Comparison of ENCODE assay signal across 9 cellular contexts in the genomic region with DNA sequence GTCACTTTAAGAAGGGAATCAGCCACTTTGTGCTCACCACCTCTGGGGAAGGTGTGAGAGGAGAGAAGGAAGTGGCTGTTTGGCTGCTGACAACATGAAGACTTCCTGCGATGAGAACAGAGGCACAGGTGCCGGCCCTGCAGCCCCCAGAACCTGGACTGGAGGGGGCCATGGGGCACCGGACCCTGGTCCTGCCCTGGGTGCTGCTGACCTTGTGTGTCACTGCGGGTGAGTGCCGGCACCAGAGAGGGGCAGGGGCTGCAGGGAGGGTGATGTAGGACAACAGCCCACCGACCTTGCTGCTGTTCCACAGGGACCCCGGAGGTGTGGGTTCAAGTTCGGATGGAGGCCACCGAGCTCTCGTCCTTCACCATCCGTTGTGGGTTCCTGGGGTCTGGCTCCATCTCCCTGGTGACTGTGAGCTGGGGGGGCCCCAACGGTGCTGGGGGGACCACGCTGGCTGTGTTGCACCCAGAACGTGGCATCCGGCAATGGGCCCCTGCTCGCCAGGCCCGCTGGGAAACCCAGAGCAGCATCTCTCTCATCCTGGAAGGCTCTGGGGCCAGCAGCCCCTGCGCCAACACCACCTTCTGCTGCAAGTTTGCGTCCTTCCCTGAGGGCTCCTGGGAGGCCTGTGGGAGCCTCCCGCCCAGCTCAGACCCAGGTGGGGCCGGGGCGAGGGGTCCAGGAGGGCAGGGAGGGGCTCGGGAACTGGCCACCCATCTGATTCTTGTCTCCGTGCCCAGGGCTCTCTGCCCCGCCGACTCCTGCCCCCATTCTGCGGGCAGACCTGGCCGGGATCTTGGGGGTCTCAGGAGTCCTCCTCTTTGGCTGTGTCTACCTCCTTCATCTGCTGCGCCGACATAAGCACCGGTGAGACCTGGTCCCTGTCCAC. TPM values are rescaled to one million over a fixed set of nuclear protein-coding genes. Genes with fewer than 3 reads are reported as not detected.
A peak's percentile ranks its signal among the peaks of the same experiment; 100 is the strongest.
DNase-seq lines count a peak whose midpoint lies in the region; ATAC-seq and TF ChIP-seq lines count a peak whose summit lies in the region.
"Not testable (repeated sequence)": the region's sequence is repeated elsewhere in the genome, so short reads cannot be mapped to it uniquely, and the experiment has no call there.
"Had no signal": no experiment of that assay in that cellular context is flagged by ENCODE, and none has a peak within 500 bp of the region (broad histone marks: within the 10 kb centered on the region; RNA-seq: fewer than 3 reads in every experiment).

A gene (plus strand): TSS at position 149 of the 895 bp plus-strand sequence. CDS start 22 bp downstream, at position 171.

- peak within 1 kb of the TSS; percentile 98 to 100 (median 99) for H3K27ac Mint-ChIP-seq in CD4-positive, CD25-positive, alpha-beta regulatory T cell
- H3K27ac Mint-ChIP-seq in activated B cell treated with CpG ODN at 0.5 μM for 24 hours (peak within 1 kb of the TSS; percentile 95), endothelial cell (ENCODE audit: unreplicated experiment) (peak within 1 kb of the TSS; percentile 75)
- peak within 1 kb of the TSS; percentile 99 for H3K27ac Mint-ChIP-seq in activated naive CD4-positive, alpha-beta T cell treated with anti-CD3 and anti-CD28 coated beads, Interleukin-2, amount 50 U/mL, for 24 hours
- H3K27ac Mint-ChIP-seq in stimulated activated memory B cell treated with anti-CD40 and anti-IgM and Interleukin-4, amounts not matched to agents 10 μg/mL and 1 μg/mL and 100 μg/mL, for 72 hours = peak within 1 kb of the TSS; percentile 98

- H4K20me1 ChIP-seq in KMS-11 (ENCODE audit: insufficient read depth) = not testable (repeated sequence)

- not testable (repeated sequence) for H4K91ac ChIP-seq in neuronal stem cell (ENCODE audit: low read depth, low read length, poor library complexity)

- H2AFZ ChIP-seq in KMS-11 (ENCODE audit: low read depth); neuronal stem cell (ENCODE audit: low read length): not testable (repeated sequence)

- H3K4ac ChIP-seq in neuronal stem cell (ENCODE audit: low read length) = not testable (repeated sequence)

- H3K9me3 ChIP-seq in CD4-positive, CD25-positive, alpha-beta regulatory T cell (ENCODE audit: control insufficient read depth in 2 of 2, low read length in 2 of 2); neuronal stem cell (replicated peaks in 1 of 2; ENCODE audit: control insufficient read depth in 2 of 2, insufficient read depth in 1 of 2, low read depth in 1 of 2, low read length in 2 of 2): not testable (repeated sequence)

- H3K14ac ChIP-seq in neuronal stem cell (ENCODE audit: low read length) = not testable (repeated sequence)

- not testable (repeated sequence) for TF ChIP-seq CTCF in KMS-11 (conservative IDR thresholded peaks at IDR 0.05; ENCODE audit: low read depth, low read length); activated B cell treated with CpG ODN at 0.5 μM for 24 hours (IDR thresholded peaks at IDR 0.05); endothelial cell (IDR thresholded peaks at IDR 0.05; ENCODE audit: unreplicated experiment)

- H2BK15ac ChIP-seq in neuronal stem cell (ENCODE audit: low read length) = not testable (repeated sequence)

- not testable (repeated sequence) for H3K36me3 ChIP-seq in CD4-positive, CD25-positive, alpha-beta regulatory T cell (ENCODE audit: control insufficient read depth, insufficient read depth, low read length); KMS-11 (ENCODE audit: insufficient read depth)
- H3K36me3 ChIP-seq in neuronal stem cell (replicated peaks in 1 of 2; ENCODE audit: control insufficient read depth in 2 of 2, insufficient read depth in 2 of 2, low read length in 2 of 2) = peaks cover 24 to 26% of the 10 kb centered on the region in 2 donors

- peak within 1 kb of the TSS; percentile 55 for H3K23ac ChIP-seq in neuronal stem cell (ENCODE audit: low read depth, low read length, poor library complexity)

- not testable (repeated sequence) for H3K79me2 ChIP-seq in KMS-11 (ENCODE audit: insufficient read depth, low read depth)

- not testable (repeated sequence) for H2BK120ac ChIP-seq in neuronal stem cell (ENCODE audit: low read depth, low read length)

- H3K4me1 Mint-ChIP-seq in CD4-positive, CD25-positive, alpha-beta regulatory T cell = peaks cover 8 to 75% (median 54%) of the 10 kb centered on the region in 4 donors
- peaks cover 91% of the 10 kb centered on the region for H3K4me1 Mint-ChIP-seq in activated B cell treated with CpG ODN at 0.5 μM for 24 hours
- peaks cover 64% of the 10 kb centered on the region for H3K4me1 Mint-ChIP-seq in activated naive CD4-positive, alpha-beta T cell treated with anti-CD3 and anti-CD28 coated beads, Interleukin-2, amount 50 U/mL, for 24 hours
- not testable (repeated sequence) for H3K4me1 Mint-ChIP-seq in endothelial cell (ENCODE audit: unreplicated experiment)
- peaks cover 78% of the 10 kb centered on the region for H3K4me1 Mint-ChIP-seq in stimulated activated memory B cell treated with anti-CD40 and anti-IgM and Interleukin-4, amounts not matched to agents 10 μg/mL and 1 μg/mL and 100 μg/mL, for 72 hours

- peaks cover 61% of the 10 kb centered on the region for H3K4me1 ChIP-seq in CD4-positive, CD25-positive, alpha-beta regulatory T cell (ENCODE audit: control insufficient read depth, insufficient read depth, low read length, poor library complexity, severe bottlenecking)
- peaks cover 47% of the 10 kb centered on the region for H3K4me1 ChIP-seq in KMS-11 (ENCODE audit: low read depth, poor library complexity, severe bottlenecking)
- H3K4me1 ChIP-seq in neuronal stem cell (ENCODE audit: control insufficient read depth in 2 of 2, insufficient read depth in 1 of 2, low read depth in 1 of 2, low read length in 2 of 2) = not testable (repeated sequence)

- H3K9me3 Mint-ChIP-seq in CD4-positive, CD25-positive, alpha-beta regulatory T cell; activated B cell treated with CpG ODN at 0.5 μM for 24 hours; activated naive CD4-positive, alpha-beta T cell treated with anti-CD3 and anti-CD28 coated beads, Interleukin-2, amount 50 U/mL, for 24 hours; endothelial cell (ENCODE audit: unreplicated experiment); stimulated activated memory B cell treated with anti-CD40 and anti-IgM and Interleukin-4, amounts not matched to agents 10 μg/mL and 1 μg/mL and 100 μg/mL, for 72 hours: not testable (repeated sequence)

- ATAC-seq in CD4-positive, CD25-positive, alpha-beta regulatory T cell (ENCODE audit: low read depth in 2 of 2) = peak; percentile 8 to 20
- peak; percentile 5 for ATAC-seq in activated B cell treated with CpG ODN at 0.5 μM for 24 hours (ENCODE audit: low read depth)
- not testable (repeated sequence) for ATAC-seq in stimulated activated memory B cell treated with anti-CD40 and anti-IgM and Interleukin-4, amounts not matched to agents 10 μg/mL and 1 μg/mL and 100 μg/mL, for 72 hours

- intact Hi-C loops in activated B cell treated with CpG ODN at 0.5 μM for 24 hours (cut with micrococcal nuclease) = loop anchor here (1.0 to 2.0 kb wide), 3 partner anchors 139 to 209 kb away; a partner anchor contains a TSS

- POLR2A ChIA-PET in activated B cell treated with CpG ODN at 0.5 μM for 24 hours (lab: Charles Lee) = interaction anchor here (0.6 to 3.4 kb wide), 12 partner anchors 9 to 187 kb away, joined by 3 to 14 read pairs (median 4); a partner anchor contains a TSS

- WGBS in neuronal stem cell (ENCODE audit: extremely low coverage in 2 of 2, insufficient read length in 2 of 2, insufficient replicate concordance in 1 of 2), 2 donors = no CpG with 5 or more reads among the region's 31 CpGs

- not testable (repeated sequence) for H2AK5ac ChIP-seq in neuronal stem cell (ENCODE audit: low read depth, low read length)

- H3K27me3 ChIP-seq in CD4-positive, CD25-positive, alpha-beta regulatory T cell (ENCODE audit: control insufficient read depth, insufficient read depth, low read length); neuronal stem cell (ENCODE audit: control insufficient read depth in 3 of 3, insufficient read depth in 3 of 3, low read depth in 1 of 3, low read length in 3 of 3): not testable (repeated sequence)
- H3K27me3 ChIP-seq in KMS-11 (ENCODE audit: insufficient read depth, low read depth) = peaks cover 11% of the 10 kb centered on the region; the same call in 1 of the 2 replicates

- not testable (repeated sequence) for H3K79me1 ChIP-seq in neuronal stem cell (ENCODE audit: low read depth, low read length)

- H3K36me3 Mint-ChIP-seq in CD4-positive, CD25-positive, alpha-beta regulatory T cell = peaks cover 14% of the 10 kb centered on the region
- H3K36me3 Mint-ChIP-seq in activated B cell treated with CpG ODN at 0.5 μM for 24 hours (ENCODE audit: low read depth) (peaks cover 27% of the 10 kb centered on the region), endothelial cell (ENCODE audit: low read depth, unreplicated experiment) (peaks cover 25% of the 10 kb centered on the region)
- not testable (repeated sequence) for H3K36me3 Mint-ChIP-seq in activated naive CD4-positive, alpha-beta T cell treated with anti-CD3 and anti-CD28 coated beads, Interleukin-2, amount 50 U/mL, for 24 hours
- H3K36me3 Mint-ChIP-seq in stimulated activated memory B cell treated with anti-CD40 and anti-IgM and Interleukin-4, amounts not matched to agents 10 μg/mL and 1 μg/mL and 100 μg/mL, for 72 hours = peaks cover 36% of the 10 kb centered on the region

- not testable (repeated sequence) for H3K18ac ChIP-seq in neuronal stem cell (ENCODE audit: low read length)

- H2BK12ac ChIP-seq in neuronal stem cell (ENCODE audit: low read length) = not testable (repeated sequence)

- peak in 2 of 3 donors; percentile 54 to 61 for DNase-seq in CD4-positive, CD25-positive, alpha-beta regulatory T cell
- peak; percentile 28 for DNase-seq in activated B cell treated with CpG ODN at 0.5 μM for 24 hours
- DNase-seq in activated T-cell treated with anti-CD3 and anti-CD28 coated beads for 24 hours (ENCODE audit: low read depth) = peak; percentile 33
- DNase-seq in endothelial cell (ENCODE audit: low spot score); neuronal stem cell (ENCODE audit: low spot score): not testable (repeated sequence)

- peak within 1 kb of the TSS; percentile 76 for H3K4me3 ChIP-seq in CD4-positive, CD25-positive, alpha-beta regulatory T cell (ENCODE audit: low read depth, low read length)
- not testable (repeated sequence) for H3K4me3 ChIP-seq in KMS-11 (IDR thresholded peaks at IDR 0.05; ENCODE audit: insufficient read depth, low read depth, low read length); neuronal stem cell (ENCODE audit: low read length in 2 of 2)

- H4K8ac ChIP-seq in neuronal stem cell (ENCODE audit: low read depth, low read length) = not testable (repeated sequence)

- H3K27me3 Mint-ChIP-seq in CD4-positive, CD25-positive, alpha-beta regulatory T cell; activated B cell treated with CpG ODN at 0.5 μM for 24 hours; activated naive CD4-positive, alpha-beta T cell treated with anti-CD3 and anti-CD28 coated beads, Interleukin-2, amount 50 U/mL, for 24 hours; endothelial cell (ENCODE audit: unreplicated experiment); stimulated activated memory B cell treated with anti-CD40 and anti-IgM and Interleukin-4, amounts not matched to agents 10 μg/mL and 1 μg/mL and 100 μg/mL, for 72 hours: not testable (repeated sequence)

- peak within 1 kb of the TSS; percentile 39 for H2BK5ac ChIP-seq in neuronal stem cell (ENCODE audit: low read length)

- not testable (repeated sequence) for H3K4me2 ChIP-seq in KMS-11; neuronal stem cell (ENCODE audit: insufficient read depth, low read length, poor library complexity, severe bottlenecking)

- peak within 1 kb of the TSS; percentile 99 for H3K27ac ChIP-seq in CD4-positive, CD25-positive, alpha-beta regulatory T cell (ENCODE audit: insufficient read depth, low read length, poor library complexity, severe bottlenecking)
- H3K27ac ChIP-seq in KMS-11 = peak within 1 kb of the TSS; percentile 65; the same call in 1 of the 2 replicates
- H3K27ac ChIP-seq in neuronal stem cell (replicated peaks; ENCODE audit: low read length) = not testable (repeated sequence)

- peak within 1 kb of the TSS; percentile 40; the same call in 1 of the 2 replicates for H3K9ac ChIP-seq in KMS-11
- not testable (repeated sequence) for H3K9ac ChIP-seq in neuronal stem cell (ENCODE audit: low read depth, low read length, poor library complexity)

- CTCF ChIA-PET in activated B cell treated with CpG ODN at 0.5 μM for 24 hours (lab: Charles Lee) = interaction anchor here (0.9 to 3.2 kb wide), 5 partner anchors 20 to 188 kb away, joined by 3 to 11 read pairs (median 4); no protein-coding TSS in a partner anchor

- peak within 1 kb of the TSS; percentile 97 to 98 (median 98) for H3K4me3 Mint-ChIP-seq in CD4-positive, CD25-positive, alpha-beta regulatory T cell
- H3K4me3 Mint-ChIP-seq in activated B cell treated with CpG ODN at 0.5 μM for 24 hours (peak within 1 kb of the TSS; percentile 86), endothelial cell (ENCODE audit: unreplicated experiment) (peak within 1 kb of the TSS; percentile 70)
- H3K4me3 Mint-ChIP-seq in activated naive CD4-positive, alpha-beta T cell treated with anti-CD3 and anti-CD28 coated beads, Interleukin-2, amount 50 U/mL, for 24 hours = peak within 1 kb of the TSS; percentile 97
- H3K4me3 Mint-ChIP-seq in stimulated activated memory B cell treated with anti-CD40 and anti-IgM and Interleukin-4, amounts not matched to agents 10 μg/mL and 1 μg/mL and 100 μg/mL, for 72 hours = peak within 1 kb of the TSS; percentile 86

RNA-seq across cellular contexts. Expression of the gene that starts here (rescaled TPM):
- total RNA-seq in CD4-positive, CD25-positive, alpha-beta regulatory T cell = 46.3 TPM
- 100 to 1,000 TPM in 2 of 4 donors, 10 to 100 TPM in 2; 89.0 to 126 (median 97.6) TPM for polyA plus RNA-seq in CD4-positive, CD25-positive, alpha-beta regulatory T cell
- total RNA-seq in activated B cell treated with CpG ODN at 0.5 μM for 24 hours (17.1 and 20.0 TPM in 2 replicates), endothelial cell (ENCODE audit: unreplicated experiment) (not detected)
- not detected for polyA plus RNA-seq in neuronal stem cell (2013, experiment 1 of 2)
- not detected for polyA plus RNA-seq in neuronal stem cell (2013, experiment 2 of 2)
- total RNA-seq: dermis blood vessel endothelial cell had no signal

Comparison
In these comparisons a context has a peak if more than half of its experiments do, and no peak if none do; other contexts are left out.
1. RNA of the gene that starts here (total RNA-seq): 46.3 TPM in CD4-positive, CD25-positive, alpha-beta regulatory T cell (single experiment) and 17.1 to 20.0 TPM in activated B cell treated with CpG ODN at 0.5 μM for 24 hours; not detected in endothelial cell (single experiment); every median in the first group is over 10 times any median in the second.
2. Peak in every context shown above with its lines, with median percentiles within 50 percentile points of each other: H3K27ac Mint-ChIP-seq and H3K4me3 Mint-ChIP-seq.